ENCODE assay signal across 8 cellular contexts in the genomic region with DNA sequence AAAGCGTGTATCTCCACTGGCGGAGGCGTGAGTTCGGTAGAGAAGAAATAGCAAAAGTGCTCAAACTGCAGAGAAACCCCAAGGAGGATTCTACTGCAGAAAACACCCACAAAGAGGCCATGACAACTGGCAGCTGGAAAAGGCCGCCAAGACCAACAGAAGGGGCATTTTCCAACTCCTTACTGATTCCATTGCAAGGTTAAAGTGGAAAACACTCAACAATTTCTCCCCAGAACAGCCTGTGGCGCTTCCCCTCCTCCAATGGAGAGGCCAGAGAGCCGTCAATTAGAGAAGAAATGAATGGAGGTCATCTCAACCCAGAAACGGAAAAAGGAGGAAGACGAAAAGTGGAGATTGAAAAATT. TPM values are rescaled to one million over a fixed set of nuclear protein-coding genes. Genes with fewer than 3 reads are reported as not detected.
DNase-seq lines count a peak whose midpoint lies in the region; ATAC-seq and TF ChIP-seq lines count a peak whose summit lies in the region.

No MANE protein-coding gene starts in this region.

- H3K4me3 Mint-ChIP-seq in natural killer cell treated with Interleukin-12 subunit alpha and Interleukin-12 subunit beta and Interleukin-15 and Interleukin-18, amount 100 ng/mL, for 72 hours: peak overlapping the region; percentile 89

- no peak for DNase-seq in Karpas-422
- no peak for DNase-seq in coronary artery (ENCODE audit: low spot score)
- DNase-seq in natural killer cell treated with Interleukin-12 subunit alpha and Interleukin-12 subunit beta and Interleukin-15 and Interleukin-18, amount 100 ng/mL, for 72 hours (ENCODE audit: low spot score): no peak
- DNase-seq in dermis blood vessel endothelial cell: no peak
- DNase-seq in NAMALWA (ENCODE audit: low spot score): no peak
- no peak for DNase-seq in NCI-H2107 treated with DMSO at 0.1 percent for 48 hours (lab: John Stamatoyannopoulos, UW; ENCODE audit: unreplicated experiment)
- DNase-seq in NCI-H1694 (lab: John Stamatoyannopoulos, UW): no peak

- no peaks in the 10 kb centered on the region for H3K9me3 Mint-ChIP-seq in natural killer cell treated with Interleukin-12 subunit alpha and Interleukin-12 subunit beta and Interleukin-15 and Interleukin-18, amount 100 ng/mL, for 72 hours

- peaks cover 31% of the 10 kb centered on the region for H3K36me3 ChIP-seq in BLaER1
- peaks cover 20% of the 10 kb centered on the region; the same call in 1 of the 2 replicates for H3K36me3 ChIP-seq in Karpas-422 (ENCODE audit: insufficient read depth, low read length)

- peaks cover 14% of the 10 kb centered on the region for H3K36me3 Mint-ChIP-seq in natural killer cell treated with Interleukin-12 subunit alpha and Interleukin-12 subunit beta and Interleukin-15 and Interleukin-18, amount 100 ng/mL, for 72 hours

- no peak for TF ChIP-seq CTCF in coronary artery (IDR thresholded peaks at IDR 0.05)

- H3K4me2 ChIP-seq in BLaER1 (peak overlapping the region; percentile 90), Karpas-422 (ENCODE audit: low read depth, low read length, poor library complexity, severe bottlenecking) (peak overlapping the region; percentile 97)

- H2AFZ ChIP-seq in Karpas-422 (ENCODE audit: low read length): peak overlapping the region; percentile 95

- H4K20me1 ChIP-seq in BLaER1 (peaks cover 23% of the 10 kb centered on the region), Karpas-422 (ENCODE audit: insufficient read depth, low read depth, low read length) (no peaks in the 10 kb centered on the region)

- no peaks in the 10 kb centered on the region for H3K9me3 ChIP-seq in BLaER1
- H3K9me3 ChIP-seq in Karpas-422 (ENCODE audit: low read length): no peaks in the 10 kb centered on the region

- H3K27ac ChIP-seq in BLaER1 (peak overlapping the region; percentile 86), Karpas-422 (ENCODE audit: low read length) (no peak overlapping the region), coronary artery (peak overlapping the region; percentile 74 to 93)

- no peaks in the 10 kb centered on the region for H3K27me3 Mint-ChIP-seq in natural killer cell treated with Interleukin-12 subunit alpha and Interleukin-12 subunit beta and Interleukin-15 and Interleukin-18, amount 100 ng/mL, for 72 hours

- H3K27ac Mint-ChIP-seq in natural killer cell treated with Interleukin-12 subunit alpha and Interleukin-12 subunit beta and Interleukin-15 and Interleukin-18, amount 100 ng/mL, for 72 hours: peak overlapping the region; percentile 75 to 91

- no peak for ATAC-seq in natural killer cell treated with Interleukin-12 subunit alpha and Interleukin-12 subunit beta and Interleukin-15 and Interleukin-18, amount 100 ng/mL, for 72 hours

- H3K9ac ChIP-seq in BLaER1 (peak overlapping the region; percentile 92), Karpas-422 (ENCODE audit: low read length) (peak overlapping the region; percentile 96)

- H3K79me2 ChIP-seq in Karpas-422 (ENCODE audit: low read length): peaks cover 22% of the 10 kb centered on the region

- H3K4me1 Mint-ChIP-seq in natural killer cell treated with Interleukin-12 subunit alpha and Interleukin-12 subunit beta and Interleukin-15 and Interleukin-18, amount 100 ng/mL, for 72 hours (ENCODE audit: low read depth in 2 of 2): peaks cover 15 to 17% of the 10 kb centered on the region in 2 donors

- H3K4me1 ChIP-seq in BLaER1 (peaks cover 22% of the 10 kb centered on the region), Karpas-422 (ENCODE audit: low read length) (peaks cover 18% of the 10 kb centered on the region)

- H3K4me3 ChIP-seq in BLaER1 (peak overlapping the region; percentile 86), Karpas-422 (ENCODE audit: low read length) (peak overlapping the region; percentile 97), coronary artery (peak overlapping the region; percentile 97)

- no peaks in the 10 kb centered on the region for H3K9me2 ChIP-seq in Karpas-422 (replicated peaks; ENCODE audit: insufficient read depth, low read length)

- H3K27me3 ChIP-seq in BLaER1 (no peaks in the 10 kb centered on the region), Karpas-422 (ENCODE audit: low read length) (no peaks in the 10 kb centered on the region)

RNA-seq across cellular contexts. Expression of gene ANKRD52, which starts 0.6 kb away (rescaled TPM):
- 14.3 and 18.2 TPM in 2 replicates for total RNA-seq in Karpas-422 (2014; rRNA removed; shearing (Covaris generic); ENCODE audit: low replicate concordance)
- 10 to 100 TPM; 59.3 to 99.3 TPM for total RNA-seq in natural killer cell treated with Interleukin-12 subunit alpha and Interleukin-12 subunit beta and Interleukin-15 and Interleukin-18, amount 100 ng/mL, for 72 hours
- 23.0 and 31.5 TPM in 2 replicates for total RNA-seq in dermis blood vessel endothelial cell

RNA-seq across cellular contexts. Expression of gene COQ10A, which starts 7.9 kb away (rescaled TPM):
- 32.7 and 38.9 TPM in 2 replicates for total RNA-seq in Karpas-422 (2014; rRNA removed; shearing (Covaris generic); ENCODE audit: low replicate concordance)
- 10 to 100 TPM; 15.4 to 26.1 TPM for total RNA-seq in natural killer cell treated with Interleukin-12 subunit alpha and Interleukin-12 subunit beta and Interleukin-15 and Interleukin-18, amount 100 ng/mL, for 72 hours
- 8.4 and 10.0 TPM in 2 replicates for total RNA-seq in dermis blood vessel endothelial cell

RNA-seq across cellular contexts. Expression of gene SLC39A5, which starts 29.0 kb away (rescaled TPM):
- total RNA-seq in Karpas-422 (2014; rRNA removed; shearing (Covaris generic); ENCODE audit: low replicate concordance): 0.61 TPM in 1 of 2 replicates, not detected in the other
- total RNA-seq in natural killer cell treated with Interleukin-12 subunit alpha and Interleukin-12 subunit beta and Interleukin-15 and Interleukin-18, amount 100 ng/mL, for 72 hours: 1 to 10 TPM in 1 of 2 donors, under 1 TPM in 1; 0.50 to 1.4 TPM
- total RNA-seq in dermis blood vessel endothelial cell: not detected in 2 replicates

RNA-seq across cellular contexts. Expression of gene NABP2, which starts 34.7 kb away (rescaled TPM):
- 45.6 and 54.2 TPM in 2 replicates for total RNA-seq in Karpas-422 (2014; rRNA removed; shearing (Covaris generic); ENCODE audit: low replicate concordance)
- total RNA-seq in natural killer cell treated with Interleukin-12 subunit alpha and Interleukin-12 subunit beta and Interleukin-15 and Interleukin-18, amount 100 ng/mL, for 72 hours: 10 to 100 TPM; 66.3 to 81.6 TPM
- 24.8 and 32.9 TPM in 2 replicates for total RNA-seq in dermis blood vessel endothelial cell

RNA-seq across cellular contexts. Expression of gene RNF41, which starts 37.1 kb away (rescaled TPM):
- total RNA-seq in Karpas-422 (2014; rRNA removed; shearing (Covaris generic); ENCODE audit: low replicate concordance): 52.0 and 63.6 TPM in 2 replicates
- 10 to 100 TPM; 34.1 to 48.8 TPM for total RNA-seq in natural killer cell treated with Interleukin-12 subunit alpha and Interleukin-12 subunit beta and Interleukin-15 and Interleukin-18, amount 100 ng/mL, for 72 hours
- total RNA-seq in dermis blood vessel endothelial cell: 102 and 119 TPM in 2 replicates
